1 cellular context compared by ENCODE assay signal in genomic region chr17:36204724-36205500, GRCh38.
TF ChIP-seq lines count a peak whose summit lies in the region.

No MANE protein-coding gene starts in this region.

TF ChIP-seq in HepG2, 621 proteins besides CTCF, POLR2A, EP300 and RAD21:
- TF ChIP-seq HNF4A (CRISPR knock-in tag; IDR thresholded peaks at IDR 0.05) (0 out of 2 replicates have a peak, but pooled peaks have one; percentile 22), GABPB1 (CRISPR knock-in tag; IDR thresholded peaks at IDR 0.05) (no peak), FOXO1 (CRISPR knock-in tag; IDR thresholded peaks at IDR 0.05) (no peak)
- TF ChIP-seq, protein P1, sequence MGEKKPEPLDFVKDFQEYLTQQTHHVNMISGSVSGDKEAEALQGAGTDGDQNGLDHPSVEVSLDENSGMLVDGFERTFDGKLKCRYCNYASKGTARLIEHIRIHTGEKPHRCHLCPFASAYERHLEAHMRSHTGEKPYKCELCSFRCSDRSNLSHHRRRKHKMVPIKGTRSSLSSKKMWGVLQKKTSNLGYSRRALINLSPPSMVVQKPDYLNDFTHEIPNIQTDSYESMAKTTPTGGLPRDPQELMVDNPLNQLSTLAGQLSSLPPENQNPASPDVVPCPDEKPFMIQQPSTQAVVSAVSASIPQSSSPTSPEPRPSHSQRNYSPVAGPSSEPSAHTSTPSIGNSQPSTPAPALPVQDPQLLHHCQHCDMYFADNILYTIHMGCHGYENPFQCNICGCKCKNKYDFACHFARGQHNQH (CRISPR knock-in tag; IDR thresholded peaks at IDR 0.05), result no peak
